Comparison of ENCODE assay signal across 25 cellular contexts in the genomic region with DNA sequence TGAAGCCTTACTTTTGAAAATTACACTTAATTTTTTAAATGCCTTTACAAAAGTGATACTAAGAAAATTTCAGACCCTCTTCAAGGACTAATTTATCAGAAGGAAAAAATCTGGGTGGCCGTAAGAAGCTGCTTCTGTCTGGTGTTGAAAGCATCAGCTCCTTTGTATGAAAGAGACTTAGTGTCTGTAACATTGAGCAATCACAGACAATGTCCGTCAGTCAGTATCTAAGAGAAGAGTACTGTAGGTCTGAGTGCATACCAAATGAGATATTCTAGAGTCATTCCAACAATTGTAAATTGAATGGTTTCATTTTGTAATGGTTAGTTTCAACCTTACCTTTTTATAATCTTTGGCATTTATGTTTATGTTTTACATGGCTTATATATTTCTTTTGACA.
DNase-seq lines count a peak whose midpoint lies in the region; TF ChIP-seq lines count a peak whose summit lies in the region.
"Had no signal": no experiment of that assay in that cellular context is flagged by ENCODE, and none has a peak within 500 bp of the region (broad histone marks: within the 10 kb centered on the region; RNA-seq: fewer than 3 reads in every experiment).

No MANE protein-coding gene starts in this region.

- H3K9me3 ChIP-seq in neuron (ENCODE audit: low read length): no peaks in the 10 kb centered on the region
- H3K9me3 ChIP-seq: BLaER1 treated with 17β-estradiol and CSF1 and Interleukin-3, amounts not matched to agents 10 nM and 100 nM; Caco-2; transverse colon had no signal

- no peak for TF ChIP-seq CTCF in cardiac fibroblast (IDR thresholded peaks at IDR 0.05; ENCODE audit: low read depth, low read length)

- peaks cover 8% of the 10 kb centered on the region for H3K4me1 ChIP-seq in neuron (ENCODE audit: insufficient read depth, low read length)
- H3K4me1 ChIP-seq: BLaER1 treated with 17β-estradiol and CSF1 and Interleukin-3, amounts not matched to agents 10 nM and 100 nM; Caco-2; esophagus muscularis mucosa; transverse colon had no signal

- no peaks in the 10 kb centered on the region for H3K36me3 ChIP-seq in neuron (ENCODE audit: insufficient read depth, low read length)
- H3K36me3 ChIP-seq: BLaER1 treated with 17β-estradiol and CSF1 and Interleukin-3, amounts not matched to agents 10 nM and 100 nM; esophagus muscularis mucosa; transverse colon had no signal

- no peak overlapping the region for H2AFZ ChIP-seq in neuron (ENCODE audit: low read depth, low read length)

- no peaks in the 10 kb centered on the region for H3K27me3 ChIP-seq in neuron (ENCODE audit: insufficient read depth, low read length)
- H3K27me3 ChIP-seq: BLaER1 treated with 17β-estradiol and CSF1 and Interleukin-3, amounts not matched to agents 10 nM and 100 nM; esophagus muscularis mucosa; transverse colon had no signal

- DNase-seq in AG20443 (ENCODE audit: low spot score) (peak; percentile 8), HuH-7 (ENCODE audit: low spot score) (peak; percentile 16), cardiac fibroblast (ENCODE audit: low read depth in 2 of 2) (peak; percentile 50 to 60), activated gamma-delta T cell treated with Interleukin-2 at 50 U/mL for 16 hours (no peak), SKM-1 (lab: John Stamatoyannopoulos, UW; ENCODE audit: unreplicated experiment) (no peak), putamen (ENCODE audit: low spot score) (no peak)
- no peak for DNase-seq in stimulated activated naive CD4-positive, alpha-beta T cell treated with Interleukin-2 at 50 U/mL for 16 hours (lab: John Stamatoyannopoulos, UW)
- DNase-seq: activated CD4-positive, alpha-beta T cell treated with anti-CD3 and anti-CD28 coated beads, Interleukin-2, amount 50 U/mL, for 48 hours; activated CD4-positive, CD25-positive, alpha-beta regulatory T cell; Caco-2; left ventricle myocardium superior; midbrain; MV-4-11; naive thymus-derived CD4-positive, alpha-beta T cell; NCI-H1694; NCI-H2171 treated with DMSO at 0.1 percent for 48 hours; NCI-H524; NK-92 treated with Interleukin-12 subunit alpha and Interleukin-12 subunit beta, amount 100 ng/mL, for 24 hours; occipital lobe; SIG-M5; transverse colon had no signal

- H3K4me3 ChIP-seq in cardiac fibroblast (replicated peaks in 1 of 2; ENCODE audit: low read depth in 2 of 2, low read length in 2 of 2) (no peak overlapping the region), neuron (ENCODE audit: low read length) (peak overlapping the region; percentile 10)
- H3K4me3 ChIP-seq: BLaER1 treated with 17β-estradiol and CSF1 and Interleukin-3, amounts not matched to agents 10 nM and 100 nM; coronary artery; esophagus muscularis mucosa; transverse colon had no signal

Comparison
In these comparisons a context has a peak if more than half of its experiments do, and no peak if none do; other contexts are left out.
1. DNase-seq: peak in AG20443 (single experiment), HuH-7 (single experiment) and cardiac fibroblast (2 of 2); none in activated gamma-delta T cell treated with Interleukin-2 at 50 U/mL for 16 hours (single experiment), stimulated activated naive CD4-positive, alpha-beta T cell treated with Interleukin-2 at 50 U/mL for 16 hours (single experiment), SKM-1 (single experiment) and putamen (single experiment).